ENCODE assay signal across 1 cellular context in genomic region chr19:45882652-45883585, GRCh38.
TF ChIP-seq lines count a peak whose summit lies in the region.

No MANE protein-coding gene starts in this region.

TF ChIP-seq in HepG2, 621 proteins besides CTCF, POLR2A, EP300 and RAD21 (continued from another document and continues in another):
- TF ChIP-seq TFDP2 (CRISPR knock-in tag; IDR thresholded peaks at IDR 0.05) (peak; percentile 58; the same call in 1 of the 2 replicates), ZBTB42 (CRISPR knock-in tag; IDR thresholded peaks at IDR 0.05) (0 out of 2 replicates have a peak, but pooled peaks have one; percentile 51), ZSCAN5A (CRISPR knock-in tag; IDR thresholded peaks at IDR 0.05; ENCODE audit: borderline replicate concordance) (peak; percentile 50; the same call in 1 of the 2 replicates), ZMYM2 (CRISPR knock-in tag; IDR thresholded peaks at IDR 0.05) (peak; percentile 100), PLRG1 (conservative IDR thresholded peaks at IDR 0.05) (no peak), TRIM24 (CRISPR knock-in tag; IDR thresholded peaks at IDR 0.05) (no peak), ZNF720 (CRISPR knock-in tag; IDR thresholded peaks at IDR 0.05) (no peak), KDM6A (CRISPR knock-in tag; IDR thresholded peaks at IDR 0.05; ENCODE audit: low read depth) (peak; percentile 78; the same call in 1 of the 2 replicates), ZNF17 (CRISPR knock-in tag; IDR thresholded peaks at IDR 0.05) (peak; percentile 96), ZNF331 (CRISPR knock-in tag; IDR thresholded peaks at IDR 0.05) (peak; percentile 92), DMAP1 (CRISPR knock-in tag; IDR thresholded peaks at IDR 0.05) (peak; percentile 29; the same call in 1 of the 2 replicates), MAFG (CRISPR knock-in tag; IDR thresholded peaks at IDR 0.05) (no peak), MATR3 (CRISPR knock-in tag; IDR thresholded peaks at IDR 0.05) (no peak), PCBP2 (optimal IDR thresholded peaks at IDR 0.05; ENCODE audit: low read depth, low read length, poor library complexity, severe bottlenecking) (no peak), ZBTB20 (CRISPR knock-in tag; IDR thresholded peaks at IDR 0.05; ENCODE audit: borderline replicate concordance, low read depth) (peak; percentile 35; the same call in 1 of the 2 replicates), PRDM4 (CRISPR knock-in tag; IDR thresholded peaks at IDR 0.05; ENCODE audit: borderline replicate concordance) (no peak), NFIB (CRISPR knock-in tag; IDR thresholded peaks at IDR 0.05; ENCODE audit: borderline replicate concordance) (no peak), SPEN (CRISPR knock-in tag; IDR thresholded peaks at IDR 0.05; ENCODE audit: low read depth) (peak; percentile 46; the same call in 1 of the 2 replicates), SOX13 (IDR thresholded peaks at IDR 0.05) (no peak), SOX13 (CRISPR knock-in tag; conservative IDR thresholded peaks at IDR 0.05 in 1 of 2, IDR thresholded peaks at IDR 0.05 in 1 of 2) (peak in 1 of 2 experiments; percentile 81; a peak in 2 of 4 replicates), TAF1 (CRISPR knock-in tag; IDR thresholded peaks at IDR 0.05) (peak; percentile 77; the same call in 1 of the 2 replicates), SIX1 (CRISPR knock-in tag; IDR thresholded peaks at IDR 0.05; ENCODE audit: borderline replicate concordance) (peak; percentile 58), PBX3 (CRISPR knock-in tag; IDR thresholded peaks at IDR 0.05; ENCODE audit: borderline replicate concordance) (0 out of 2 replicates have a peak, but pooled peaks have one; percentile 61), DMTF1 (CRISPR knock-in tag; IDR thresholded peaks at IDR 0.05) (peak; percentile 21; the same call in 1 of the 2 replicates), RARG (CRISPR knock-in tag; IDR thresholded peaks at IDR 0.05; ENCODE audit: low read depth) (no peak; the same call in 1 of the 2 replicates), TCF7L2 (IDR thresholded peaks at IDR 0.05; ENCODE audit: low read depth, low read length) (no peak; the same call in 1 of the 2 replicates), ARNT2 (CRISPR knock-in tag; IDR thresholded peaks at IDR 0.05; ENCODE audit: low read depth) (peak; percentile 91), NFE2L1 (CRISPR knock-in tag; IDR thresholded peaks at IDR 0.05; ENCODE audit: borderline replicate concordance) (no peak), ATF1 (CRISPR knock-in tag; IDR thresholded peaks at IDR 0.05) (peak; percentile 73), TAF15 (IDR thresholded peaks at IDR 0.05; ENCODE audit: low read depth, low read length, poor library complexity, severe bottlenecking) (peak; percentile 94), ZBTB34 (CRISPR knock-in tag; IDR thresholded peaks at IDR 0.05) (no peak), ZNF615 (CRISPR knock-in tag; IDR thresholded peaks at IDR 0.05; ENCODE audit: borderline replicate concordance) (peak; percentile 84), SP2 (CRISPR knock-in tag; IDR thresholded peaks at IDR 0.05) (no peak), ETV6 (CRISPR knock-in tag; conservative IDR thresholded peaks at IDR 0.05) (peak; percentile 62; the same call in 1 of the 2 replicates), THAP9 (CRISPR knock-in tag; IDR thresholded peaks at IDR 0.05; ENCODE audit: borderline replicate concordance) (peak; percentile 66; the same call in 1 of the 2 replicates), ZNF878 (CRISPR knock-in tag; IDR thresholded peaks at IDR 0.05) (0 out of 2 replicates have a peak, but pooled peaks have one; percentile 64), RXRB (CRISPR knock-in tag; IDR thresholded peaks at IDR 0.05; ENCODE audit: borderline replicate concordance) (peak; percentile 85), ZNF652 (CRISPR knock-in tag; IDR thresholded peaks at IDR 0.05; ENCODE audit: borderline replicate concordance, low read depth) (peak; percentile 100), ZNF407 (CRISPR knock-in tag; IDR thresholded peaks at IDR 0.05; ENCODE audit: not compliant biosample characterization) (peak; percentile 66)
